In the genomic region with DNA sequence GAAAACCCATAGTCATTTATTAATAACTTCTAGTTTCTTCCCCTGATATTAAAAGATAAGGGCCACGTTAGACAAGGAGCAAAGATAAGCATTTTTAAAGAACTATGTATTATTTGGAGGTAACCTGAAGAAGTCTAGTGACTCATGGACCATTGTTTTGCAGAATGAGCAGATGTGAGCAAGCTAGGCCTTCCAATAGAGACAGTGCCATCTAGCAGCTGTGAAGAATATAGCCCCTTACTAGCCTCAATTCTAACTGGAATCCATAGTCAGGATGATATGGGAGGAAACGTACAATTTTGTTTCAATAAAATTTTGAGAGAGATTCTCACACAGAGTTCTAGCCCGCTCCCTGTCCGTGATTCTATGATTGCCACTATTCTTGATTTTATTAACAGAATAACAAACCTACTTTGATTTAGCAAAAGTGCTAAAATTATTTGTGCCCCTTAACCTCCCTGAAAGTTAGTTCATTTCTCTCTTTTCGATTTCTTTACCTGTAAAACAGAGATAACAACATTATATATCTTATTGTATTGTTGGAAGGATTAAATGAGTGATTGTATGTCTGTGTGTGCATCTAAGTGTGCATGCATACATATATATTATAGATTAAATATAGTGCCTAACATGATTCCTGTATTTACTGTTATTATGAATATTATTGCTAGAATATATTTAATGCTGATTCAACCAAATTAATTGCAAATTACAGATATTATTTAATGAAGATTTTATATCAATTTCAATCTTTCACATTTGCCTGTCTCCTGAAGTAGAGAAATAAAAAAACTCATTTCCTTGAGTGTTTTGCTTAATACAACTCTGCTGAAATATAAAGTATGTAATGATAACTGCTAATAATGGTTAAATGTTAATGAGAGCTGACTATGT, we compare ENCODE assay signal across 9 cellular contexts. TPM values are rescaled to one million over a fixed set of nuclear protein-coding genes. Genes with fewer than 3 reads are reported as not detected.
A peak's percentile ranks its signal among the peaks of the same experiment; 100 is the strongest.
DNase-seq lines count a peak whose midpoint lies in the region; ATAC-seq, FAIRE-seq and TF ChIP-seq lines count a peak whose summit lies in the region.
"Had no signal": no experiment of that assay in that cellular context is flagged by ENCODE, and none has a peak within 500 bp of the region (broad histone marks: within the 10 kb centered on the region; RNA-seq: fewer than 3 reads in every experiment).

No MANE protein-coding gene starts in this region.

- ATAC-seq in GM18517 (IDR thresholded peaks at IDR 0.05; ENCODE audit: unreplicated experiment) (peak; percentile 83), HG03095 (IDR thresholded peaks at IDR 0.05; ENCODE audit: unreplicated experiment) (peak; percentile 68), lower lobe of right lung (peak; percentile 54 to 56)

- no peak for FAIRE-seq in bronchial epithelial cell (lab: Jason Lieb, UNC)

- no peaks in the 10 kb centered on the region for H3K36me3 Mint-ChIP-seq in CD14-positive monocyte
- H3K36me3 Mint-ChIP-seq: natural killer cell had no signal

- peaks cover 0 to 6% (median 1%) of the 10 kb centered on the region in 7 donors for H3K9me3 Mint-ChIP-seq in CD14-positive monocyte
- H3K9me3 Mint-ChIP-seq: natural killer cell had no signal

- no peaks in the 10 kb centered on the region for H3K36me3 ChIP-seq in bronchial epithelial cell (ENCODE audit: control insufficient read depth, insufficient read depth, low read length)
- H3K36me3 ChIP-seq in lower lobe of right lung, result peaks cover 4% of the 10 kb centered on the region
- H3K36me3 ChIP-seq in effector memory CD4-positive, alpha-beta T cell (ENCODE audit: control insufficient read depth, insufficient read depth, low read length), result no peaks in the 10 kb centered on the region

- no peak overlapping the region for H3K27ac Mint-ChIP-seq in CD14-positive monocyte
- H3K27ac Mint-ChIP-seq: natural killer cell had no signal

- peaks cover 0 to 2% (median 0%) of the 10 kb centered on the region in 3 donors for H3K27me3 Mint-ChIP-seq in CD14-positive monocyte (ENCODE audit: low read depth in 3 of 3)

- intact Hi-C loops in lower lobe of right lung (cut with DNase I), result no loop called here
- intact Hi-C loops in CD14-positive monocyte (cut with micrococcal nuclease), result no loop called here

- H3K4me3 Mint-ChIP-seq in CD14-positive monocyte, result no peak overlapping the region
- H3K4me3 Mint-ChIP-seq: natural killer cell had no signal

- no peaks in the 10 kb centered on the region for H3K4me1 ChIP-seq in lower lobe of right lung
- H3K4me1 ChIP-seq in effector memory CD4-positive, alpha-beta T cell (ENCODE audit: control insufficient read depth, insufficient read depth, low read length, poor library complexity, severe bottlenecking), result no peaks in the 10 kb centered on the region

- DNase-seq in AML-193 (lab: John Stamatoyannopoulos, UW), result peak; percentile 27 to 39
- DNase-seq in NCI-H526 treated with DMSO at 0.1 percent for 48 hours (lab: John Stamatoyannopoulos, UW), result peak; percentile 37
- peak; percentile 83 for DNase-seq in bronchial epithelial cell (ENCODE audit: low read depth)
- no peak for DNase-seq in lower lobe of right lung
- DNase-seq in effector memory CD4-positive, alpha-beta T cell, result no peak
- no peak for DNase-seq in CD14-positive monocyte (ENCODE audit: low spot score)
- DNase-seq: natural killer cell had no signal

- H3K27ac ChIP-seq in lower lobe of right lung, result no peak overlapping the region
- no peak overlapping the region for H3K27ac ChIP-seq in effector memory CD4-positive, alpha-beta T cell (ENCODE audit: insufficient read depth, low read length, poor library complexity, severe bottlenecking)

- TF ChIP-seq CTCF in bronchial epithelial cell (IDR thresholded peaks at IDR 0.05; ENCODE audit: insufficient read depth, low read length, severe bottlenecking), result peak; percentile 68
- peak; percentile 41 for TF ChIP-seq CTCF in lower lobe of right lung (IDR thresholded peaks at IDR 0.05)
- TF ChIP-seq CTCF in CD14-positive monocyte (IDR thresholded peaks at IDR 0.05), result no peak

- H3K4me3 ChIP-seq in bronchial epithelial cell (ENCODE audit: low read depth, low read length) (no peak overlapping the region), lower lobe of right lung (no peak overlapping the region)
- no peak overlapping the region for H3K4me3 ChIP-seq in effector memory CD4-positive, alpha-beta T cell (ENCODE audit: insufficient read depth, low read depth, low read length, poor library complexity, severe bottlenecking)

- H3K4me1 Mint-ChIP-seq in CD14-positive monocyte, result no peaks in the 10 kb centered on the region
- H3K4me1 Mint-ChIP-seq: natural killer cell had no signal

- no peaks in the 10 kb centered on the region for H3K27me3 ChIP-seq in bronchial epithelial cell (ENCODE audit: control insufficient read depth, insufficient read depth, low read length)
- H3K27me3 ChIP-seq in lower lobe of right lung (ENCODE audit: low read depth), result no peaks in the 10 kb centered on the region
- H3K27me3 ChIP-seq in effector memory CD4-positive, alpha-beta T cell (replicated peaks; ENCODE audit: control insufficient read depth, insufficient read depth, low read length, poor library complexity, severe bottlenecking), result no peaks in the 10 kb centered on the region

- H3K9me3 ChIP-seq in lower lobe of right lung, result no peaks in the 10 kb centered on the region
- no peaks in the 10 kb centered on the region for H3K9me3 ChIP-seq in effector memory CD4-positive, alpha-beta T cell (ENCODE audit: control insufficient read depth, low read length)

RNA-seq across cellular contexts. Expression of gene FAM237B, which starts 22.7 kb away (rescaled TPM):
- total RNA-seq in bronchial epithelial cell (not detected in 2 replicates), lower lobe of right lung (not detected)
- polyA plus RNA-seq in CD14-positive monocyte, result not detected
- total RNA-seq: natural killer cell had no signal

RNA-seq across cellular contexts. Expression of gene GTPBP10, which starts 48.1 kb away (rescaled TPM):
- total RNA-seq in bronchial epithelial cell, result 16.8 and 17.3 TPM in 2 replicates
- 21.3 TPM for total RNA-seq in lower lobe of right lung
- polyA plus RNA-seq in CD14-positive monocyte, result 10 to 100 TPM; 10.4 to 12.2 TPM

RNA-seq across cellular contexts. Expression of gene CFAP69, which starts 53.4 kb away (rescaled TPM):
- 0.53 and 2.3 TPM in 2 replicates for total RNA-seq in bronchial epithelial cell
- 8.4 TPM for total RNA-seq in lower lobe of right lung
- not detected for polyA plus RNA-seq in CD14-positive monocyte

Comparison
In these comparisons a context has a peak if more than half of its experiments do, and no peak if none do; other contexts are left out.
1. DNase-seq: peak in AML-193 (2 of 2), NCI-H526 treated with DMSO at 0.1 percent for 48 hours (single experiment) and bronchial epithelial cell (single experiment); none in lower lobe of right lung (single experiment), effector memory CD4-positive, alpha-beta T cell (0 of 3) and CD14-positive monocyte (single experiment).
2. Peak in every context shown above with its lines, with median percentiles within 50 percentile points of each other: ATAC-seq.